13 cellular contexts compared by ENCODE assay signal in genomic region chr6:74870403-74870802, GRCh38.
A peak's percentile ranks its signal among the peaks of the same experiment; 100 is the strongest.
DNase-seq lines count a peak whose midpoint lies in the region; ATAC-seq and TF ChIP-seq lines count a peak whose summit lies in the region.
"Had no signal": no experiment of that assay in that cellular context is flagged by ENCODE, and none has a peak within 500 bp of the region (broad histone marks: within the 10 kb centered on the region; RNA-seq: fewer than 3 reads in every experiment).

No MANE protein-coding gene starts in this region.

- H3K36me3 ChIP-seq in GM23248 (ENCODE audit: low read depth) (no peaks in the 10 kb centered on the region), MM.1S (replicated peaks; ENCODE audit: insufficient read depth, low read length) (no peaks in the 10 kb centered on the region)
- H3K36me3 ChIP-seq: vagina had no signal

- no peak for TF ChIP-seq POLR2A in erythroblast (IDR thresholded peaks at IDR 0.05; ENCODE audit: low read length)

- no peak overlapping the region for H3K4me3 ChIP-seq in GM23248
- H3K4me3 ChIP-seq in MM.1S (ENCODE audit: low read length) = no peak overlapping the region
- H3K4me3 ChIP-seq in fibroblast of the aortic adventitia (ENCODE audit: low read depth, low read length) = no peak overlapping the region
- H3K4me3 ChIP-seq: vagina had no signal

- H3F3A ChIP-seq in GM23248 (ENCODE audit: insufficient read depth) (peaks cover 4% of the 10 kb centered on the region; the same call in 1 of the 2 replicates), MM.1S (ENCODE audit: insufficient read depth, low read length) (no peaks in the 10 kb centered on the region)

- no peaks in the 10 kb centered on the region for H3K79me2 ChIP-seq in GM23248 (ENCODE audit: insufficient read depth)
- H3K79me2 ChIP-seq in MM.1S (ENCODE audit: low read length) = no peaks in the 10 kb centered on the region

- TF ChIP-seq CTCF in 22Rv1 (IDR thresholded peaks at IDR 0.05) (0 out of 2 replicates have a peak, but pooled peaks have one; percentile 9), MM.1S (IDR thresholded peaks at IDR 0.05; ENCODE audit: low read length) (peak; percentile 14; the same call in 1 of the 2 replicates), fibroblast of the aortic adventitia (IDR thresholded peaks at IDR 0.05; ENCODE audit: insufficient read depth, low read length) (peak; percentile 31)

- H3K4me2 ChIP-seq in GM23248 (ENCODE audit: unreplicated experiment) (no peak overlapping the region), MM.1S (ENCODE audit: low read depth, low read length) (no peak overlapping the region)

- H3K27me3 ChIP-seq in GM23248 (replicated peaks; ENCODE audit: insufficient read depth) = no peaks in the 10 kb centered on the region
- no peaks in the 10 kb centered on the region for H3K27me3 ChIP-seq in MM.1S (replicated peaks; ENCODE audit: insufficient read depth, low read length)
- H3K27me3 ChIP-seq: vagina had no signal

- H3K9me3 ChIP-seq in GM23248 (ENCODE audit: low read depth) (no peaks in the 10 kb centered on the region), MM.1S (replicated peaks; ENCODE audit: insufficient read depth, low read length) (no peaks in the 10 kb centered on the region)
- H3K9me3 ChIP-seq: vagina had no signal

- ATAC-seq in HG03432 (IDR thresholded peaks at IDR 0.05; ENCODE audit: unreplicated experiment) (no peak), esophagus mucosa (no peak)
- ATAC-seq: naive thymus-derived CD8-positive, alpha-beta T cell had no signal

- H2AFZ ChIP-seq in GM23248 = no peak overlapping the region
- H2AFZ ChIP-seq in MM.1S (ENCODE audit: low read length) = no peak overlapping the region

- DNase-seq in GM23248 (peak; percentile 31), MM.1S (no peak), fibroblast of the aortic adventitia (ENCODE audit: low read depth) (no peak), dermis blood vessel endothelial cell (no peak), erythroblast (lab: John Stamatoyannopoulos, UW) (no peak)
- DNase-seq: activated T-cell treated with anti-CD3 and anti-CD28 coated beads, Interleukin-2, amount 50 U/mL, for 1 hour; naive thymus-derived CD8-positive, alpha-beta T cell; NCI-H1436; stimulated activated CD4-positive, alpha-beta T cell treated with anti-CD3 and anti-CD28 coated beads, Interleukin-12 subunit alpha, Interleukin-12 subunit beta, amount 100 ng/mL, for 4 hours had no signal

- in situ Hi-C loops in GM23248 (cut with MboI) = no loop called here

- H3K9ac ChIP-seq in GM23248 (no peak overlapping the region), MM.1S (ENCODE audit: low read length) (no peak overlapping the region)

- H4K20me1 ChIP-seq in GM23248 (ENCODE audit: insufficient read depth) (no peaks in the 10 kb centered on the region), MM.1S (ENCODE audit: insufficient read depth, low read length) (no peaks in the 10 kb centered on the region)

- WGBS in GM23248 (ENCODE audit: low coverage in 1 of 2, low lambda C conversion rate in 2 of 2, missing lambda C conversion rate in 2 of 2), 2 experiments = 40 to 43% methylated on average over 2 of the region's 2 CpGs

- no peak overlapping the region for H3K27ac ChIP-seq in 22Rv1
- H3K27ac ChIP-seq in GM23248 = no peak overlapping the region
- no peak overlapping the region for H3K27ac ChIP-seq in MM.1S (ENCODE audit: low read length)
- H3K27ac ChIP-seq: vagina had no signal

- no peaks in the 10 kb centered on the region for H3K9me2 ChIP-seq in GM23248 (ENCODE audit: insufficient read depth)
- H3K9me2 ChIP-seq in MM.1S (replicated peaks; ENCODE audit: insufficient read depth, low read length) = no peaks in the 10 kb centered on the region; the same call in 1 of the 2 replicates

- H3K4me1 ChIP-seq in GM23248 (ENCODE audit: insufficient read depth) (peaks cover 17% of the 10 kb centered on the region), MM.1S (ENCODE audit: low read length) (no peaks in the 10 kb centered on the region)
